ENCODE assay signal across 9 cellular contexts in the genomic region with DNA sequence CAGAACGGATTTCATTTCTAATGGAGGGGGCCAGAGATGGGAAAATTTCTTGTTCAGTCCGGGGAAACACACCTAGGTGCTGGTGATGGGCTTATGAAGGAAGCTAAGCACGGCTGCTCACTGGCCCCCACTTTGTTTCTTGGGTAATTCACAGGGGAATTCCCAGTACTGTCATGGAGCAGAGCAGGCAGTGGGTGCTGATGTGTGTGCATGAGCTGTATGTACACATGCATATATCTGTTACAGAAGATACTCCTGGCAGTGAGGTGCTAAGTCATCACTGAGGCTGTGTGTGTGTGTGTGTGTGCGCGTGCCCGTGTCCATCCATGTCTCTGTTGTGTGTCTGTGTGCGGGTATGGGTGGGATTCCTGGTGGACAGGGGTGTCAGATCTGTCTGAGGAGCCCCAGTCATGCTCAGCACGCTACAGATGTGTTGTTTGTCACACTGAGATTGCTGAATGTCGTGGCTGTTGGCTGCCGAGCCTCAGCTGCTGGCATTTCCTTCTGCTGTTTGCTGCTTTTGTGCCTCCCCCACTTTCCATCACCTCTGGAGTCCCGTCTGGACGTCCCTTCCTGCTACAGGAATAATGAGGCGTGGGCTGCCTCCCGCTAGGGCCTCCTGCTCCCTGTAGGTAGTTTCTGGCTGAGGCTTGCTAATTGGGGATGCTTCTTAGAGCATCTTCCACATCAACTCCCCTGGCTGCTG.
DNase-seq lines count a peak whose midpoint lies in the region; ATAC-seq and TF ChIP-seq lines count a peak whose summit lies in the region.
"Had no signal": no experiment of that assay in that cellular context is flagged by ENCODE, and none has a peak within 500 bp of the region (broad histone marks: within the 10 kb centered on the region; RNA-seq: fewer than 3 reads in every experiment).

No MANE protein-coding gene starts in this region.

- TF ChIP-seq CTCF in coronary artery (IDR thresholded peaks at IDR 0.05) = no peak

- ATAC-seq in GM18499 (IDR thresholded peaks at IDR 0.05; ENCODE audit: insufficient read depth, unreplicated experiment) (peak; percentile 41), HG02642 (IDR thresholded peaks at IDR 0.05; ENCODE audit: poor library complexity, unreplicated experiment) (peak; percentile 75)

- peak overlapping the region; percentile 12 to 61 for H3K27ac ChIP-seq in coronary artery

- H3K4me3 ChIP-seq in coronary artery = peak overlapping the region; percentile 4
- H3K4me3 ChIP-seq: heart left ventricle had no signal

- DNase-seq in T-helper 22 cell (ENCODE audit: low read depth) (peak; percentile 26), coronary artery (ENCODE audit: low spot score) (no peak), SW480 (ENCODE audit: low spot score) (no peak), COLO829 (ENCODE audit: low spot score) (no peak), NCI-H187 treated with DMSO at 0.1 percent for 48 hours (lab: John Stamatoyannopoulos, UW) (no peak)
- DNase-seq in stimulated activated CD4-positive, alpha-beta T cell treated with anti-CD3 and anti-CD28 coated beads, TNF-alpha, amount 100 ng/mL, for 4 hours (ENCODE audit: low read depth in 3 of 3) = peak in 2 of 3 experiments; percentile 21 to 31

Comparison
In these comparisons a context has a peak if more than half of its experiments do, and no peak if none do; other contexts are left out.
1. DNase-seq: peak in T-helper 22 cell (single experiment) and stimulated activated CD4-positive, alpha-beta T cell treated with anti-CD3 and anti-CD28 coated beads, TNF-alpha, amount 100 ng/mL, for 4 hours (2 of 3); none in coronary artery (single experiment), SW480 (single experiment), COLO829 (single experiment) and NCI-H187 treated with DMSO at 0.1 percent for 48 hours (single experiment).